In the genomic region with DNA sequence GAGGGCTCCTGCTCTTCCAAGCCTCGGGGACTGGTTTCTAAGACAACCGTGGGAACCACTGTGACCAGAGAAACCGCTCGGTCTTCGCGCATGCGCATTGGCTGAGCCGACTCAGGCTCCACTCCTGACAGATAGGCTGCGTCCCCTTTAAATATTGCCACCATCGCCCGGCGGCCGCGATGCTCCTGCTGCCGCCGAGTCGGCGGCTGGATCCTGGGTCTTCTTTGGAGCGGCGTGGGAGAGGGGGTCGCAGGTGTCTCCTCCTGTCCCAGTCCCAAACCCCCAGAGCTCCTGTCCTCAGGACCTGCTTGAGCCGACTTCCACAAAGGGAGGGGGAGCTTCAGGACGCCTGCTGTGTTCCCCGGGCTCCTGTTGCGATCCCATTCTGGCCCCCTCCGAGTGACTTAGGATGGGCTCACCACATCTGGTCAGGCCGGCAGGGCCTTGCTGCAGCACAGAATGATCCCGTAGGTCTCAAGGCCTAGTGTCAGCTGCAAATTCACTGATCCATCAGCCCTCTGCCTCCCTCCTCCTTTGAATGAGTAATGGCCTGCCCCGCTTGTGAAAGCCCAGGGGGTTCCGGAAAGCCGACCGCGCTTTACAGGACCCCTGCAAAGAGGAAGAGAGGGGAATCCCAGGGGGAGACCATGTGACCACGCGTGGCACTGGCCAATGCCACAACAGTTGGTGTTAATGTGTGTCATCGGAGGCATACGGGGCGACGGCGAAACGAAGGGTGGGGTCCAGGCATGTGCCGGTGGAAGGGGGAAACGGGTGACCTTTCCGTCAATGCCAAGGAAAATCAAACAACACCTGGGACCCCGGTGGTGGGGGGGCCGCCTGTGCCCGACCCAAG, we compare ENCODE assay signal across 22 cellular contexts.
DNase-seq lines count a peak whose midpoint lies in the region; ATAC-seq and TF ChIP-seq lines count a peak whose summit lies in the region.
"Had no signal": no experiment of that assay in that cellular context is flagged by ENCODE, and none has a peak within 500 bp of the region (broad histone marks: within the 10 kb centered on the region; RNA-seq: fewer than 3 reads in every experiment).

No MANE protein-coding gene starts in this region.

- CTCF ChIA-PET in activated naive CD4-positive, alpha-beta T cell treated with anti-CD3 and anti-CD28 coated beads for 36 hours (lab: Charles Lee) = no interaction called here

- no peak overlapping the region for H3K27ac ChIP-seq in trophoblast cell (ENCODE audit: low read depth, low read length)
- H3K27ac ChIP-seq: A549, ascending aorta, PC-9, transverse colon had no signal

- H3K9me3 Mint-ChIP-seq in activated naive CD4-positive, alpha-beta T cell treated with anti-CD3 and anti-CD28 coated beads for 36 hours = peaks cover 12% of the 10 kb centered on the region

- H4K8ac ChIP-seq in trophoblast cell (ENCODE audit: low read depth, low read length) = no peak overlapping the region

- H3K4me3 ChIP-seq in LNCaP clone FGC (ENCODE audit: low read depth, low read length) (peak overlapping the region; percentile 60), trophoblast cell (ENCODE audit: low read depth, low read length) (peak overlapping the region; percentile 37), BE2C (ENCODE audit: low read depth, low read length) (no peak overlapping the region)
- H3K4me3 ChIP-seq: A549, ascending aorta, HAP-1, PC-9, transverse colon had no signal

- H3K27me3 ChIP-seq in trophoblast cell (ENCODE audit: insufficient read depth, low read length) = no peaks in the 10 kb centered on the region
- H3K27me3 ChIP-seq in BE2C = no peaks in the 10 kb centered on the region
- H3K27me3 ChIP-seq: ascending aorta, transverse colon had no signal

- no peak overlapping the region for H3K23ac ChIP-seq in trophoblast cell (ENCODE audit: low read length)

- ATAC-seq in SK-N-SH treated with all-trans-retinoic acid at 6 μM for 48 hours (peak; percentile 71), GM21737 (IDR thresholded peaks at IDR 0.05; ENCODE audit: unreplicated experiment) (no peak)
- ATAC-seq: A549 had no signal

- H2AK5ac ChIP-seq in trophoblast cell (ENCODE audit: low read length) = no peak overlapping the region

- no peak overlapping the region for H2BK5ac ChIP-seq in trophoblast cell (ENCODE audit: low read depth, low read length, poor library complexity)

- peak overlapping the region; percentile 11 for H3K9ac ChIP-seq in trophoblast cell (ENCODE audit: low read length)

- no peaks in the 10 kb centered on the region for H3K4me1 Mint-ChIP-seq in activated naive CD4-positive, alpha-beta T cell treated with anti-CD3 and anti-CD28 coated beads for 36 hours (ENCODE audit: low read depth)
- H3K4me1 Mint-ChIP-seq: CD14-positive monocyte; stimulated activated effector memory CD8-positive, alpha-beta T cell treated with anti-CD3 and anti-CD28 coated beads, Interleukin-12 subunit alpha, Interleukin-12 subunit beta, amount 100 ng/mL, for 72 hours had no signal

- no peak overlapping the region for H2BK12ac ChIP-seq in trophoblast cell (ENCODE audit: low read length)

- TF ChIP-seq CTCF in LNCaP clone FGC (IDR thresholded peaks at IDR 0.05; ENCODE audit: control insufficient read depth, extremely low read depth, insufficient read depth) (no peak), BE2C (IDR thresholded peaks at IDR 0.05; ENCODE audit: low read depth, low read length) (no peak)

- H3K79me2 ChIP-seq in trophoblast cell (ENCODE audit: control insufficient read depth, insufficient read depth, low read length, poor library complexity) = no peaks in the 10 kb centered on the region

- H4K91ac ChIP-seq in trophoblast cell (ENCODE audit: low read depth, low read length) = no peak overlapping the region

- H3K4me3 Mint-ChIP-seq in activated naive CD4-positive, alpha-beta T cell treated with anti-CD3 and anti-CD28 coated beads for 36 hours = no peak overlapping the region
- H3K4me3 Mint-ChIP-seq: CD14-positive monocyte; stimulated activated effector memory CD8-positive, alpha-beta T cell treated with anti-CD3 and anti-CD28 coated beads, Interleukin-12 subunit alpha, Interleukin-12 subunit beta, amount 100 ng/mL, for 72 hours had no signal

- no peak overlapping the region for H3K14ac ChIP-seq in trophoblast cell (ENCODE audit: low read length)

- WGBS in trophoblast cell (ENCODE audit: extremely low coverage, insufficient coverage, insufficient read length) = no CpG with 5 or more reads among the region's 47 CpGs

- H3K36me3 ChIP-seq in trophoblast cell (ENCODE audit: control insufficient read depth in 1 of 2, insufficient read depth in 2 of 2, low read length in 2 of 2) = no peaks in the 10 kb centered on the region
- no peaks in the 10 kb centered on the region for H3K36me3 ChIP-seq in BE2C
- H3K36me3 ChIP-seq: ascending aorta, HAP-1, transverse colon had no signal

- no peak overlapping the region for H4K12ac ChIP-seq in trophoblast cell (ENCODE audit: low read depth, low read length)

- H3K4ac ChIP-seq in trophoblast cell (ENCODE audit: low read depth, low read length) = no peak overlapping the region

- DNase-seq in NCI-H1694 (lab: John Stamatoyannopoulos, UW) = peak; percentile 7
- no peak for DNase-seq in NCI-H1694 treated with DMSO at 0.1 percent for 48 hours (lab: John Stamatoyannopoulos, UW)
- DNase-seq in LNCaP clone FGC (ENCODE audit: low read depth) = peak; percentile 62
- no peak for DNase-seq in trophoblast cell
- no peak for DNase-seq in activated naive CD4-positive, alpha-beta T cell treated with anti-CD3 and anti-CD28 coated beads for 36 hours
- no peak for DNase-seq in BE2C
- DNase-seq: activated CD4-positive, alpha-beta T cell treated with anti-CD3 and anti-CD28 coated beads for 4 hours; DMS79; foreskin melanocyte; Kasumi-1; NCI-H1436 treated with DMSO at 0.1 percent for 48 hours; NCI-H446 treated with DMSO at 0.1 percent for 48 hours; PC-9; stimulated activated CD4-positive, alpha-beta T cell treated with anti-CD3 and anti-CD28 coated beads, Interleukin-12 subunit alpha, Interleukin-12 subunit beta, amount 100 ng/mL, for 4 hours; transverse colon had no signal

- H3K4me2 ChIP-seq in trophoblast cell (ENCODE audit: low read length) = no peak overlapping the region
- H3K4me2 ChIP-seq: A549, PC-9 had no signal

- H3K9me3 ChIP-seq in trophoblast cell (ENCODE audit: insufficient read depth, low read depth, low read length) = peaks cover 22% of the 10 kb centered on the region
- no peaks in the 10 kb centered on the region for H3K9me3 ChIP-seq in BE2C
- H3K9me3 ChIP-seq: A549 had no signal

- H3K18ac ChIP-seq in trophoblast cell (ENCODE audit: low read length) = no peak overlapping the region

- H2BK120ac ChIP-seq in trophoblast cell (ENCODE audit: insufficient read depth, low read length, poor library complexity) = no peak overlapping the region

- H3K27me3 Mint-ChIP-seq in activated naive CD4-positive, alpha-beta T cell treated with anti-CD3 and anti-CD28 coated beads for 36 hours (ENCODE audit: low read depth) = no peaks in the 10 kb centered on the region

- intact Hi-C loops in activated naive CD4-positive, alpha-beta T cell treated with anti-CD3 and anti-CD28 coated beads for 36 hours (cut with micrococcal nuclease) = no loop called here

- H3K27ac Mint-ChIP-seq in activated naive CD4-positive, alpha-beta T cell treated with anti-CD3 and anti-CD28 coated beads for 36 hours = no peak overlapping the region
- H3K27ac Mint-ChIP-seq: stimulated activated effector memory CD8-positive, alpha-beta T cell treated with anti-CD3 and anti-CD28 coated beads, Interleukin-12 subunit alpha, Interleukin-12 subunit beta, amount 100 ng/mL, for 72 hours had no signal

- H3K36me3 Mint-ChIP-seq in activated naive CD4-positive, alpha-beta T cell treated with anti-CD3 and anti-CD28 coated beads for 36 hours (ENCODE audit: low read depth) = peaks cover 1% of the 10 kb centered on the region
- H3K36me3 Mint-ChIP-seq: CD14-positive monocyte; stimulated activated effector memory CD8-positive, alpha-beta T cell treated with anti-CD3 and anti-CD28 coated beads, Interleukin-12 subunit alpha, Interleukin-12 subunit beta, amount 100 ng/mL, for 72 hours had no signal

- no peaks in the 10 kb centered on the region for H3K79me1 ChIP-seq in trophoblast cell (ENCODE audit: low read length)

- H3K4me1 ChIP-seq in trophoblast cell (ENCODE audit: control insufficient read depth in 1 of 2, insufficient read depth in 2 of 2, low read length in 2 of 2) (no peaks in the 10 kb centered on the region), BE2C (no peaks in the 10 kb centered on the region)
- H3K4me1 ChIP-seq: A549, ascending aorta, HAP-1, transverse colon had no signal

- H2AFZ ChIP-seq in trophoblast cell (ENCODE audit: insufficient read depth, low read length, poor library complexity) = no peak overlapping the region
- H2AFZ ChIP-seq: PC-9 had no signal

TF ChIP-seq in SK-N-SH treated with all-trans-retinoic acid at 6 μM for 48 hours, 23 proteins besides CTCF, POLR2A, EP300 and RAD21 (continues in another document):
- TF ChIP-seq PPARA (CRISPR knock-in tag; IDR thresholded peaks at IDR 0.05; ENCODE audit: borderline replicate concordance) (no peak), ZFP30 (CRISPR knock-in tag; IDR thresholded peaks at IDR 0.05) (no peak), OSR1 (CRISPR knock-in tag; IDR thresholded peaks at IDR 0.05) (no peak), ZFP3 (CRISPR knock-in tag; IDR thresholded peaks at IDR 0.05) (no peak)
- TF ChIP-seq, protein P1, sequence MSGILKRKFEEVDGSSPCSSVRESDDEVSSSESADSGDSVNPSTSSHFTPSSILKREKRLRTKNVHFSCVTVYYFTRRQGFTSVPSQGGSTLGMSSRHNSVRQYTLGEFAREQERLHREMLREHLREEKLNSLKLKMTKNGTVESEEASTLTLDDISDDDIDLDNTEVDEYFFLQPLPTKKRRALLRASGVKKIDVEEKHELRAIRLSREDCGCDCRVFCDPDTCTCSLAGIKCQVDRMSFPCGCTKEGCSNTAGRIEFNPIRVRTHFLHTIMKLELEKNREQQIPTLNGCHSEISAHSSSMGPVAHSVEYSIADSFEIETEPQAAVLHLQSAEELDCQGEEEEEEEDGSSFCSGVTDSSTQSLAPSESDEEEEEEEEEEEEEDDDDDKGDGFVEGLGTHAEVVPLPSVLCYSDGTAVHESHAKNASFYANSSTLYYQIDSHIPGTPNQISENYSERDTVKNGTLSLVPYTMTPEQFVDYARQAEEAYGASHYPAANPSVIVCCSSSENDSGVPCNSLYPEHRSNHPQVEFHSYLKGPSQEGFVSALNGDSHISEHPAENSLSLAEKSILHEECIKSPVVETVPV (CRISPR knock-in tag; IDR thresholded peaks at IDR 0.05) = no peak

Comparison
In these comparisons a context has a peak if more than half of its experiments do, and no peak if none do; other contexts are left out.
1. DNase-seq: peak in NCI-H1694 (single experiment) and LNCaP clone FGC (single experiment); none in NCI-H1694 treated with DMSO at 0.1 percent for 48 hours (single experiment), trophoblast cell (0 of 2), activated naive CD4-positive, alpha-beta T cell treated with anti-CD3 and anti-CD28 coated beads for 36 hours (single experiment) and BE2C (single experiment).